Comparison of ENCODE assay signal across 34 cellular contexts in genomic region chr10:97235353-97235752, GRCh38. TPM values are rescaled to one million over a fixed set of nuclear protein-coding genes. Genes with fewer than 3 reads are reported as not detected.
"Had no signal": no experiment of that assay in that cellular context is flagged by ENCODE, and none has a peak within 500 bp of the region (broad histone marks: within the 10 kb centered on the region; RNA-seq: fewer than 3 reads in every experiment).

No MANE protein-coding gene starts in this region.

- H3K27me3 ChIP-seq: adrenal gland, ascending aorta, body of pancreas, brain microvascular endothelial cell, breast epithelium, cardiac muscle cell had no signal

- H3K4me3 ChIP-seq: adrenal gland, ascending aorta, body of pancreas, breast epithelium, cardiac muscle cell had no signal

- DNase-seq: activated effector memory CD4-positive, alpha-beta T cell treated with anti-CD3 and anti-CD28 coated beads, Interleukin-2, amount 50 U/mL, for 16 hours; activated effector memory CD4-positive, alpha-beta T cell treated with Interleukin-2 at 50 U/mL for 16 hours; activated gamma-delta T cell; activated gamma-delta T cell treated with Interleukin-2 at 50 U/mL for 16 hours; activated naive CD4-positive, alpha-beta T cell; activated naive CD4-positive, alpha-beta T cell treated with anti-CD3 and anti-CD28 coated beads for 36 hours; activated naive CD4-positive, alpha-beta T cell treated with anti-CD3 and anti-CD28 coated beads, Interleukin-2, amount 10 ng/mL, durations not matched to agents 7 days and 5 days; activated naive CD4-positive, alpha-beta T cell treated with anti-CD3 and anti-CD28 coated beads, Interleukin-2, amount 50 U/mL, for 16 hours; activated naive CD4-positive, alpha-beta T cell treated with Interleukin-2 at 50 U/mL for 16 hours; activated naive CD8-positive, alpha-beta T cell treated with anti-CD3 and anti-CD28 coated beads for 36 hours; activated naive CD8-positive, alpha-beta T cell treated with anti-CD3 and anti-CD28 coated beads, Interleukin-2, amount 10 ng/mL, durations not matched to agents 7 days and 5 days; activated naive CD8-positive, alpha-beta T cell treated with anti-CD3 and anti-CD28 coated beads, Interleukin-2, amount 50 U/mL, for 24 hours; activated T-cell treated with anti-CD3 and anti-CD28 coated beads, Interleukin-2, amount 50 U/mL, for 24 hours; activated T-cell treated with anti-CD3 and anti-CD28 coated beads, Interleukin-2, amount 50 U/mL, for 4 hours; activated T-cell treated with anti-CD3 and anti-CD28 coated beads, Interleukin-2, amount 50 U/mL, for 48 hours; activated T-cell treated with anti-CD3 and anti-CD28 coated beads, Interleukin-2, amount 50 U/mL, for 72 hours; adrenal gland; amniotic stem cell; amygdala; anterior cingulate cortex; aorta; body of pancreas; brain microvascular endothelial cell; caudate nucleus; central memory CD4-positive, alpha-beta T cell; cerebellar nuclear complex had no signal

- H3K27ac ChIP-seq: adrenal gland, ascending aorta, body of pancreas, brain microvascular endothelial cell, breast epithelium, cardiac muscle cell had no signal

- H3K4me1 ChIP-seq: adrenal gland, ascending aorta, body of pancreas, breast epithelium had no signal

- H3K36me3 ChIP-seq: brain microvascular endothelial cell, breast epithelium, cardiac muscle cell had no signal

- ATAC-seq: activated naive CD4-positive, alpha-beta T cell treated with anti-CD3 and anti-CD28 coated beads, Interleukin-2, amount 50 U/mL, for 72 hours; activated naive CD8-positive, alpha-beta T cell treated with anti-CD3 and anti-CD28 coated beads, Interleukin-2, amount 50 U/mL, for 24 hours; activated T-cell treated with anti-CD3 and anti-CD28 coated beads, Interleukin-2, amount 50 U/mL, for 4 hours; activated T-cell treated with anti-CD3 and anti-CD28 coated beads, Interleukin-2, amount 50 U/mL, for 72 hours; activated T-helper 17 cell treated with anti-CD3 and anti-CD28 coated beads, Interleukin-2, amount 50 U/mL, for 72 hours; body of pancreas had no signal

- H3K9me3 ChIP-seq: adrenal gland, ascending aorta, body of pancreas, breast epithelium had no signal

- FAIRE-seq: astrocyte, bronchial epithelial cell had no signal

RNA-seq across cellular contexts. Expression of gene SLIT1, which starts 49.6 kb away (rescaled TPM):
- total RNA-seq: ascending aorta, chondrocyte had no signal
